ENCODE assay signal across 8 cellular contexts in the genomic region with DNA sequence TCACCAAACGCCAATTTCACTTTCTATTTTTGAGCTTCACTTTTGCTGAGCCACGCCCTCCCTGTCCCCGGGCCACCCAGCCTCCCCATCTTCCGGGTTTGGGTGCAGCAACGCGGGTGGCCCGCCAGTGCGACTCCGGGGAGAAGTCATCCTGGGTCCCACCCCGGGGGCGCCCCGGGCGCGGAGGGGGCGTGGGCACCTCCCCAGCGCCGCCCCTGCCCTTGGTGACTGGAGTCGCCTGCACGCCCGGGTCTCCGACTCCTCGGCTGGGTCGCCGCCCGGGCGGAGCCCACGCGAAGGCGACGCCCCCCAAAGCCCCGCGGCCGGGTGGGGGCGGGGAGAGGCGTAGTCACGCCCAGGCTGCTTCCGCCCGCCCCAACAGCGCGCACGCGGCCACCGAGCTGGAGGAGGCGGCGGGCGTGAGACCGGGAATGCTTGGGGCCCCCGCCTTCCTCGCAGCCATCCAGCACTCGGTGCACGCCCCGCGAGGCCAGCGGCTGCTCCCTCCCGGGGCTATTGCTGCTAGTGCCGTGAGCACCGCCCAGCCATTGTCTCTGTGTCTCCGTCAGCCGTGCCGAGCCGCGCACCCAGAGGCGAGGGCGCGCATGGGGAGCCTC.
A peak's percentile ranks its signal among the peaks of the same experiment; 100 is the strongest.
DNase-seq lines count a peak whose midpoint lies in the region; ATAC-seq and TF ChIP-seq lines count a peak whose summit lies in the region.

No MANE protein-coding gene starts in this region.

- H3K27ac Mint-ChIP-seq in activated CD4-positive, alpha-beta T cell treated with anti-CD3 and anti-CD28 coated beads, Interleukin-2, amount 10 ng/mL, durations not matched to agents 24 days and 14 days = peak overlapping the region; percentile 97

- H3K4me1 Mint-ChIP-seq in activated CD4-positive, alpha-beta T cell treated with anti-CD3 and anti-CD28 coated beads, Interleukin-2, amount 10 ng/mL, durations not matched to agents 24 days and 14 days = peaks cover 17% of the 10 kb centered on the region

- peak overlapping the region; percentile 94 for H3K4me3 Mint-ChIP-seq in activated CD4-positive, alpha-beta T cell treated with anti-CD3 and anti-CD28 coated beads, Interleukin-2, amount 10 ng/mL, durations not matched to agents 24 days and 14 days

- TF ChIP-seq CTCF in GM12864 (IDR thresholded peaks at IDR 0.05; ENCODE audit: low read depth, low read length, missing control alignments) = no peak
- no peak for TF ChIP-seq CTCF in colonic mucosa (IDR thresholded peaks at IDR 0.05)

- peak overlapping the region; percentile 78 for H3K4me3 ChIP-seq in GM12864 (ENCODE audit: low read depth, low read length)
- H3K4me3 ChIP-seq in colonic mucosa = no peak overlapping the region

- no peaks in the 10 kb centered on the region for H3K4me1 ChIP-seq in colonic mucosa

- no peaks in the 10 kb centered on the region for H3K36me3 ChIP-seq in colonic mucosa

- H3K27me3 ChIP-seq in colonic mucosa = no peaks in the 10 kb centered on the region

- no peaks in the 10 kb centered on the region for H3K9me3 Mint-ChIP-seq in activated CD4-positive, alpha-beta T cell treated with anti-CD3 and anti-CD28 coated beads, Interleukin-2, amount 10 ng/mL, durations not matched to agents 24 days and 14 days

- DNase-seq in GM12864 (ENCODE audit: low read depth) (peak; percentile 64), globus pallidus (ENCODE audit: low spot score) (peak; percentile 21), colonic mucosa (no peak), NCI-H510A treated with DMSO at 0.1 percent for 48 hours (lab: John Stamatoyannopoulos, UW) (no peak)
- peak; percentile 97 for DNase-seq in activated CD4-positive, alpha-beta T cell treated with anti-CD3 and anti-CD28 coated beads, Interleukin-2, amount 10 ng/mL, durations not matched to agents 24 days and 14 days
- DNase-seq in stimulated activated CD4-positive, alpha-beta T cell treated with anti-CD3 and anti-CD28 coated beads, Interleukin-4, amount 100 ng/mL, for 48 hours (ENCODE audit: low read depth in 2 of 2) = peak; percentile 67 to 81

- no peaks in the 10 kb centered on the region for H3K27me3 Mint-ChIP-seq in activated CD4-positive, alpha-beta T cell treated with anti-CD3 and anti-CD28 coated beads, Interleukin-2, amount 10 ng/mL, durations not matched to agents 24 days and 14 days

- peak; percentile 68 for ATAC-seq in HG03460 (IDR thresholded peaks at IDR 0.05; ENCODE audit: unreplicated experiment)
- ATAC-seq in GM21360 (IDR thresholded peaks at IDR 0.05; ENCODE audit: unreplicated experiment) = no peak

- intact Hi-C loops in activated CD4-positive, alpha-beta T cell treated with anti-CD3 and anti-CD28 coated beads, Interleukin-2, amount 10 ng/mL, durations not matched to agents 24 days and 14 days (cut with micrococcal nuclease) = loop anchor here (1.0 to 2.0 kb wide), 2 partner anchors 17 to 53 kb away; no protein-coding TSS in a partner anchor
- intact Hi-C loops in colonic mucosa (cut with DNase I) = no loop called here

- H3K36me3 Mint-ChIP-seq in activated CD4-positive, alpha-beta T cell treated with anti-CD3 and anti-CD28 coated beads, Interleukin-2, amount 10 ng/mL, durations not matched to agents 24 days and 14 days (ENCODE audit: low read depth) = peaks cover 27% of the 10 kb centered on the region

- H3K9ac ChIP-seq in colonic mucosa (ENCODE audit: low read depth in 2 of 2, low read length in 2 of 2) = no peak overlapping the region

- H3K9me3 ChIP-seq in colonic mucosa = no peaks in the 10 kb centered on the region

- H3K27ac ChIP-seq in colonic mucosa = no peak overlapping the region

Comparison
In these comparisons a context has a peak if more than half of its experiments do, and no peak if none do; other contexts are left out.
1. DNase-seq: peak in GM12864 (single experiment), activated CD4-positive, alpha-beta T cell treated with anti-CD3 and anti-CD28 coated beads, Interleukin-2, amount 10 ng/mL, durations not matched to agents 24 days and 14 days (single experiment), globus pallidus (single experiment) and stimulated activated CD4-positive, alpha-beta T cell treated with anti-CD3 and anti-CD28 coated beads, Interleukin-4, amount 100 ng/mL, for 48 hours (2 of 2); none in colonic mucosa (single experiment) and NCI-H510A treated with DMSO at 0.1 percent for 48 hours (single experiment).